ENCODE assay signal across 3 cellular contexts in the genomic region with DNA sequence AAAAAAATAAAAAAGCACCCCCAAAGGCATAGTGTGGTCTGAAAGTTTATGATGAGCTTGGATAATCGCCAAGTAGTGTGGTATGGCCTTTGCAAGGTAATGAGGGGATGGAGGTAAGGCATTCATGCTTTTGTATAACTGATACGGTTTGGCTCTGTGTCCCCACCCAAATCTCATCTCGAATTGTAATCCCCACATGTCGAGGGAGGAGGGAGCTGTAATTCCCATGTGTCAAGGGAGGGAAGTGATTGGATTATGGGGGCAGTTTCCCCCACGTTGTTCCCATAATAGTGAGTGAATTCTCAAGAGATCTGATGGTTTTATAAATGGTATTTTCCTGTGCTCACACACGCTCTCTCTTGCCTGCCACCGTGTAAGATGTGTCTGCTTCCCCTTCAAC.
TF ChIP-seq lines count a peak whose summit lies in the region.

No MANE protein-coding gene starts in this region.

TF ChIP-seq in GM23338, 12 proteins besides CTCF, POLR2A, EP300 and RAD21:
- no peak for TF ChIP-seq ZNF331 (CRISPR knock-in tag; IDR thresholded peaks at IDR 0.05; ENCODE audit: low read depth)
- TF ChIP-seq NANOG (IDR thresholded peaks at IDR 0.05; ENCODE audit: borderline replicate concordance) = no peak
- TF ChIP-seq STAT1 (IDR thresholded peaks at IDR 0.05; ENCODE audit: unreplicated experiment) = no peak
- no peak for TF ChIP-seq JUNB (IDR thresholded peaks at IDR 0.05; ENCODE audit: unreplicated experiment)
- TF ChIP-seq REST (IDR thresholded peaks at IDR 0.05; ENCODE audit: unreplicated experiment) = no peak
- no peak for TF ChIP-seq ZNF114 (CRISPR knock-in tag; IDR thresholded peaks at IDR 0.05)
- no peak for TF ChIP-seq EZH2 (IDR thresholded peaks at IDR 0.05; ENCODE audit: low read depth, unreplicated experiment)
- TF ChIP-seq, protein P1, sequence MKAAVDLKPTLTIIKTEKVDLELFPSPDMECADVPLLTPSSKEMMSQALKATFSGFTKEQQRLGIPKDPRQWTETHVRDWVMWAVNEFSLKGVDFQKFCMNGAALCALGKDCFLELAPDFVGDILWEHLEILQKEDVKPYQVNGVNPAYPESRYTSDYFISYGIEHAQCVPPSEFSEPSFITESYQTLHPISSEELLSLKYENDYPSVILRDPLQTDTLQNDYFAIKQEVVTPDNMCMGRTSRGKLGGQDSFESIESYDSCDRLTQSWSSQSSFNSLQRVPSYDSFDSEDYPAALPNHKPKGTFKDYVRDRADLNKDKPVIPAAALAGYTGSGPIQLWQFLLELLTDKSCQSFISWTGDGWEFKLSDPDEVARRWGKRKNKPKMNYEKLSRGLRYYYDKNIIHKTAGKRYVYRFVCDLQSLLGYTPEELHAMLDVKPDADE (IDR thresholded peaks at IDR 0.05) = no peak

TF ChIP-seq in HEK293, 187 proteins besides CTCF, POLR2A, EP300 and RAD21:
- peak; percentile 60; the same call in 1 of the 2 replicates for TF ChIP-seq ZSCAN5A (tag by site-specific recombination; IDR thresholded peaks at IDR 0.05)
- peak; percentile 32 for TF ChIP-seq SETDB1 (IDR thresholded peaks at IDR 0.05; ENCODE audit: insufficient read length, low read length)
- TF ChIP-seq, protein P2, sequence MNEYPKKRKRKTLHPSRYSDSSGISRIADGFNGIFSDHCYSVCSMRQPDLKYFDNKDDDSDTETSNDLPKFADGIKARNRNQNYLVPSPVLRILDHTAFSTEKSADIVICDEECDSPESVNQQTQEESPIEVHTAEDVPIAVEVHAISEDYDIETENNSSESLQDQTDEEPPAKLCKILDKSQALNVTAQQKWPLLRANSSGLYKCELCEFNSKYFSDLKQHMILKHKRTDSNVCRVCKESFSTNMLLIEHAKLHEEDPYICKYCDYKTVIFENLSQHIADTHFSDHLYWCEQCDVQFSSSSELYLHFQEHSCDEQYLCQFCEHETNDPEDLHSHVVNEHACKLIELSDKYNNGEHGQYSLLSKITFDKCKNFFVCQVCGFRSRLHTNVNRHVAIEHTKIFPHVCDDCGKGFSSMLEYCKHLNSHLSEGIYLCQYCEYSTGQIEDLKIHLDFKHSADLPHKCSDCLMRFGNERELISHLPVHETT (tag by site-specific recombination; IDR thresholded peaks at IDR 0.05) = no peak
- TF ChIP-seq MZF1 (tag by site-specific recombination; IDR thresholded peaks at IDR 0.05; ENCODE audit: borderline replicate concordance) = peak; percentile 80; the same call in 1 of the 2 replicates
- TF ChIP-seq, protein P3, sequence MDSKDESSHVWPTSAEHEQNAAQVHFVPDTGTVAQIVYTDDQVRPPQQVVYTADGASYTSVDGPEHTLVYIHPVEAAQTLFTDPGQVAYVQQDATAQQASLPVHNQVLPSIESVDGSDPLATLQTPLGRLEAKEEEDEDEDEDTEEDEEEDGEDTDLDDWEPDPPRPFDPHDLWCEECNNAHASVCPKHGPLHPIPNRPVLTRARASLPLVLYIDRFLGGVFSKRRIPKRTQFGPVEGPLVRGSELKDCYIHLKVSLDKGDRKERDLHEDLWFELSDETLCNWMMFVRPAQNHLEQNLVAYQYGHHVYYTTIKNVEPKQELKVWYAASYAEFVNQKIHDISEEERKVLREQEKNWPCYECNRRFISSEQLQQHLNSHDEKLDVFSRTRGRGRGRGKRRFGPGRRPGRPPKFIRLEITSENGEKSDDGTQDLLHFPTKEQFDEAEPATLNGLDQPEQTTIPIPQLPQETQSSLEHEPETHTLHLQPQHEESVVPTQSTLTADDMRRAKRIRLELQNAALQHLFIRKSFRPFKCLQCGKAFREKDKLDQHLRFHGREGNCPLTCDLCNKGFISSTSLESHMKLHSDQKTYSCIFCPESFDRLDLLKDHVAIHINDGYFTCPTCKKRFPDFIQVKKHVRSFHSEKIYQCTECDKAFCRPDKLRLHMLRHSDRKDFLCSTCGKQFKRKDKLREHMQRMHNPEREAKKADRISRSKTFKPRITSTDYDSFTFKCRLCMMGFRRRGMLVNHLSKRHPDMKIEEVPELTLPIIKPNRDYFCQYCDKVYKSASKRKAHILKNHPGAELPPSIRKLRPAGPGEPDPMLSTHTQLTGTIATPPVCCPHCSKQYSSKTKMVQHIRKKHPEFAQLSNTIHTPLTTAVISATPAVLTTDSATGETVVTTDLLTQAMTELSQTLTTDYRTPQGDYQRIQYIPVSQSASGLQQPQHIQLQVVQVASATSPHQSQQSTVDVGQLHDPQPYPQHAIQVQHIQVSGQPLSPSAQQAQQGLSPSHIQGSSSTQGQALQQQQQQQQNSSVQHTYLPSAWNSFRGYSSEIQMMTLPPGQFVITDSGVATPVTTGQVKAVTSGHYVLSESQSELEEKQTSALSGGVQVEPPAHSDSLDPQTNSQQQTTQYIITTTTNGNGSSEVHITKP (tag by site-specific recombination; IDR thresholded peaks at IDR 0.05) = 0 out of 2 replicates have a peak, but pooled peaks have one; percentile 45

TF ChIP-seq in H1, 55 proteins besides CTCF, POLR2A, EP300 and RAD21:
- no peak for TF ChIP-seq SUZ12 (IDR thresholded peaks at IDR 0.05; ENCODE audit: low read length)
- no peak for TF ChIP-seq SRF (IDR thresholded peaks at IDR 0.05; ENCODE audit: low read depth, low read length)
